ENCODE assay signal across 8 cellular contexts in genomic region chr2:73233932-73234832, GRCh38. TPM values are rescaled to one million over a fixed set of nuclear protein-coding genes. Genes with fewer than 3 reads are reported as not detected.
A peak's percentile ranks its signal among the peaks of the same experiment; 100 is the strongest.
DNase-seq lines count a peak whose midpoint lies in the region; ATAC-seq and TF ChIP-seq lines count a peak whose summit lies in the region.

Gene CCT7, plus strand, starts transcription at chr2:73234308. Its CDS starts 71 bp downstream, at chr2:73234379.

- H3K9me3 ChIP-seq in adrenal gland (replicated peaks in 1 of 3) (no peaks in the 10 kb centered on the region), heart right ventricle (no peaks in the 10 kb centered on the region), upper lobe of left lung (no peaks in the 10 kb centered on the region)

- peak; percentile 93 for DNase-seq in GM13977 (ENCODE audit: low spot score)
- peak; percentile 85 for DNase-seq in NCI-H146 treated with DMSO at 0.1 percent for 48 hours (lab: John Stamatoyannopoulos, UW; ENCODE audit: unreplicated experiment)
- peak; percentile 73 to 91 (median 82) for DNase-seq in T-helper 1 cell
- DNase-seq in adrenal gland, result peak; percentile 88 to 95 (median 91)
- peak; percentile 83 to 94 for DNase-seq in heart right ventricle
- DNase-seq in posterior vena cava (ENCODE audit: low spot score), result peak; percentile 96
- DNase-seq in upper lobe of left lung, result peak; percentile 93 to 94

- ATAC-seq in HG02870 (IDR thresholded peaks at IDR 0.05; ENCODE audit: unreplicated experiment), result peak; percentile 48
- peak; percentile 83 to 95 (median 92) for ATAC-seq in heart right ventricle
- ATAC-seq in upper lobe of left lung (ENCODE audit: low FRiP score in 2 of 2), result peak; percentile 94 to 95

- intact Hi-C loops in adrenal gland (cut with DNase I) (no loop called here), heart right ventricle (cut with DNase I) (loop anchor here in 1 of 10 donors (10.0 kb wide), 1 partner anchor 1141 kb away; no protein-coding TSS in a partner anchor), posterior vena cava (cut with DNase I) (no loop called here)

- TF ChIP-seq EP300 in upper lobe of left lung (IDR thresholded peaks at IDR 0.05), result peak in 1 of 4 donors; percentile 17

- H3K27me3 ChIP-seq in adrenal gland (no peaks in the 10 kb centered on the region), heart right ventricle (no peaks in the 10 kb centered on the region), upper lobe of left lung (no peaks in the 10 kb centered on the region)

- TF ChIP-seq CTCF in GM13977 (IDR thresholded peaks at IDR 0.05; ENCODE audit: extremely low read depth, insufficient read depth, missing control alignments) (no peak), adrenal gland (IDR thresholded peaks at IDR 0.05) (no peak), heart right ventricle (IDR thresholded peaks at IDR 0.05) (no peak), upper lobe of left lung (IDR thresholded peaks at IDR 0.05) (no peak)

- H3K27ac ChIP-seq in adrenal gland, result peak within 1 kb of the TSS; percentile 77 to 96 (median 89)
- H3K27ac ChIP-seq in heart right ventricle, result peak within 1 kb of the TSS; percentile 88 to 98 (median 94)
- peak within 1 kb of the TSS; percentile 84 to 96 (median 92) for H3K27ac ChIP-seq in upper lobe of left lung

- H3K36me3 ChIP-seq in adrenal gland (replicated peaks in 1 of 2) (peaks cover 0 to 4% of the 10 kb centered on the region in 2 donors), heart right ventricle (peaks cover 0 to 28% (median 6%) of the 10 kb centered on the region in 9 donors), upper lobe of left lung (peaks cover 0 to 9% (median 2%) of the 10 kb centered on the region in 4 donors)

- H3K4me1 ChIP-seq in adrenal gland (replicated peaks in 1 of 2) (peaks cover 27 to 50% of the 10 kb centered on the region in 2 donors), heart right ventricle (peaks cover 2 to 56% (median 44%) of the 10 kb centered on the region in 9 donors), upper lobe of left lung (peaks cover 27 to 47% (median 38%) of the 10 kb centered on the region in 4 donors)

- TF ChIP-seq POLR2A in adrenal gland (IDR thresholded peaks at IDR 0.05), result peak in 1 of 2 donors; percentile 84
- TF ChIP-seq POLR2A in upper lobe of left lung (IDR thresholded peaks at IDR 0.05), result peak in 3 of 4 donors; percentile 54 to 82 (median 74)

- H3K4me3 ChIP-seq in adrenal gland (peak within 1 kb of the TSS; percentile 38 to 95 (median 66)), heart right ventricle (peak within 1 kb of the TSS; percentile 42 to 95 (median 82)), upper lobe of left lung (peak within 1 kb of the TSS; percentile 93 to 95 (median 95))

- in situ Hi-C loops in GM13977 (cut with MboI; ENCODE audit: low pct_unique_long_range_greater_than_20kb, low sequenced_read_pairs, unreplicated experiment), result no loop called here

- WGBS in adrenal gland, 4 donors, result 0 to 1% (median 0%) methylated on average over 12 to 69 of the region's 69 CpGs
- 0% methylated on average over 69 of the region's 69 CpGs for WGBS in heart right ventricle, 2 donors
- 1% methylated on average over 43 to 69 of the region's 69 CpGs for WGBS in upper lobe of left lung, 2 donors

RNA-seq across cellular contexts. Expression of gene CCT7, which starts in this region (rescaled TPM):
- total RNA-seq in adrenal gland, result 100 to 1,000 TPM; 203 to 581 (median 294) TPM
- polyA plus RNA-seq in adrenal gland, result 100 to 1,000 TPM; 120 to 424 (median 246) TPM
- total RNA-seq in heart right ventricle, result 100 to 1,000 TPM; 162 to 213 (median 177) TPM
- polyA plus RNA-seq in heart right ventricle, result 100 to 1,000 TPM; 209 to 332 TPM
- total RNA-seq in posterior vena cava, result 100 to 1,000 TPM; 190 to 234 TPM
- total RNA-seq in upper lobe of left lung, result 100 to 1,000 TPM in 5 of 6 donors, 10 to 100 TPM in 1; 70.2 to 183 (median 129) TPM

Comparison
In these comparisons a context has a peak if more than half of its experiments do, and no peak if none do; other contexts are left out.
1. Peak in every context shown above with its lines: DNase-seq, ATAC-seq, H3K4me3 ChIP-seq and H3K27ac ChIP-seq.